In the genomic region with DNA sequence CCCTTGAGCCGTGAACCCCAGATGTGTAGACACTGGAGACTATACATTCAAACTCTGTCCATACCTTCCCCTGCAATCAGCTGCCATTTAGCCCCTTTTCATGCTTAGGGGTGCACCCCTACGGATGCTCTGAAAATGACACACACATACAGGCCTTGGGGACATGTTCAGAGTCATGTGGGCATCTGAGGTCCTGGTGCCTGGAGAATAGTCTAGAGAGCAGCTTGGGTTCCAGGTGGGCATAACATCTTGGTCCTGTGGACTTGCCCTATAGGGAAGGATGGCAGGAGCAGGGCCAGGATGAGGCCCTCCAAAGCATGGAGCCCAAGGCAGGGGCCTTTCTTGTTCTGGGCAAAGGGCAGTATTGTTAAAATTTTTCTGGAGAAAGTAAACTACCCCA, we compare ENCODE assay signal across 27 cellular contexts.
"Had no signal": no experiment of that assay in that cellular context is flagged by ENCODE, and none has a peak within 500 bp of the region (broad histone marks: within the 10 kb centered on the region; RNA-seq: fewer than 3 reads in every experiment).

No MANE protein-coding gene starts in this region.

- H3K27ac Mint-ChIP-seq: stimulated activated effector memory CD8-positive, alpha-beta T cell treated with anti-CD3 and anti-CD28 coated beads, Interleukin-12 subunit alpha, Interleukin-12 subunit beta, amount 100 ng/mL, for 72 hours; stimulated activated memory B cell treated with anti-CD40 and anti-IgM and Interleukin-4, amounts not matched to agents 10 μg/mL and 1 μg/mL and 100 μg/mL, for 72 hours; stimulated activated naive B cell treated with anti-CD40 and anti-IgM and Interleukin-4, amounts not matched to agents 10 μg/mL and 1 μg/mL and 100 μg/mL, for 72 hours; stimulated activated naive CD8-positive, alpha-beta T cell treated with anti-CD3 and anti-CD28 coated beads, Interleukin-15, amount 100 ng/mL, for 72 hours; stimulated activated naive CD8-positive, alpha-beta T cell treated with anti-CD3 and anti-CD28 coated beads, Interleukin-15, Interleukin-2, amounts not matched to agents 100 ng/mL and 50 ng/mL, for 24 hours; type B pancreatic cell had no signal

- H3K4me1 ChIP-seq: stomach, suprapubic skin, thyroid gland, tibial artery, tibial nerve, transverse colon, upper lobe of left lung, upper lobe of right lung, uterus, vagina had no signal

- DNase-seq: stimulated activated CD4-positive, alpha-beta T cell treated with anti-CD3 and anti-CD28 coated beads, Interleukin-2, amount 100 ng/mL, for 48 hours; stimulated activated CD4-positive, alpha-beta T cell treated with anti-CD3 and anti-CD28 coated beads, Interleukin-4, amount 100 ng/mL, for 1 hour; stimulated activated CD4-positive, alpha-beta T cell treated with anti-CD3 and anti-CD28 coated beads, Interleukin-4, amount 100 ng/mL, for 24 hours; stimulated activated CD4-positive, alpha-beta T cell treated with anti-CD3 and anti-CD28 coated beads, Interleukin-4, amount 100 ng/mL, for 4 hours; stimulated activated CD8-positive, alpha-beta memory T cell treated with anti-CD3 and anti-CD28 coated beads, Interleukin-4, amount 100 ng/mL, for 48 hours; stimulated activated naive B cell treated with anti-CD40 and anti-IgM and Interleukin-4, amounts not matched to agents 10 μg/mL and 1 μg/mL and 100 μg/mL, for 72 hours; stimulated activated naive CD4-positive, alpha-beta T cell; stimulated activated naive CD4-positive, alpha-beta T cell treated with Interleukin-2 at 50 U/mL for 16 hours; stimulated activated naive CD8-positive, alpha-beta T cell treated with anti-CD3 and anti-CD28 coated beads, Interleukin-15, amount 100 ng/mL, for 72 hours; stimulated activated naive CD8-positive, alpha-beta T cell treated with anti-CD3 and anti-CD28 coated beads, Interleukin-15, Interleukin-2, amounts not matched to agents 100 U/mL and 50 U/mL, for 24 hours; stomach; substantia nigra; testis; thyroid gland; tibial artery; transverse colon; upper lobe of left lung; upper lobe of right lung; uterus had no signal

- H3K9me3 Mint-ChIP-seq: stimulated activated effector memory CD8-positive, alpha-beta T cell treated with anti-CD3 and anti-CD28 coated beads, Interleukin-12 subunit alpha, Interleukin-12 subunit beta, amount 100 ng/mL, for 72 hours; stimulated activated naive CD8-positive, alpha-beta T cell treated with anti-CD3 and anti-CD28 coated beads, Interleukin-15, amount 100 ng/mL, for 72 hours; stimulated activated naive CD8-positive, alpha-beta T cell treated with anti-CD3 and anti-CD28 coated beads, Interleukin-15, Interleukin-2, amounts not matched to agents 100 ng/mL and 50 ng/mL, for 24 hours; type B pancreatic cell had no signal

- H3K36me3 ChIP-seq: stomach, suprapubic skin, thoracic aorta, thyroid gland, tibial artery, tibial nerve, transverse colon, upper lobe of left lung, upper lobe of right lung, uterus, vagina had no signal

- H3K4me3 Mint-ChIP-seq: stimulated activated effector memory CD8-positive, alpha-beta T cell treated with anti-CD3 and anti-CD28 coated beads, Interleukin-12 subunit alpha, Interleukin-12 subunit beta, amount 100 ng/mL, for 72 hours; stimulated activated memory B cell treated with anti-CD40 and anti-IgM and Interleukin-4, amounts not matched to agents 10 μg/mL and 1 μg/mL and 100 μg/mL, for 72 hours; stimulated activated naive B cell treated with anti-CD40 and anti-IgM and Interleukin-4, amounts not matched to agents 10 μg/mL and 1 μg/mL and 100 μg/mL, for 72 hours; stimulated activated naive CD8-positive, alpha-beta T cell treated with anti-CD3 and anti-CD28 coated beads, Interleukin-15, amount 100 ng/mL, for 72 hours; stimulated activated naive CD8-positive, alpha-beta T cell treated with anti-CD3 and anti-CD28 coated beads, Interleukin-15, Interleukin-2, amounts not matched to agents 100 ng/mL and 50 ng/mL, for 24 hours; type B pancreatic cell had no signal

- H3K4me3 ChIP-seq: stomach, suprapubic skin, testis, thoracic aorta, thyroid gland, tibial artery, tibial nerve, transverse colon, upper lobe of left lung, upper lobe of right lung, uterus, vagina had no signal

- H3K36me3 Mint-ChIP-seq: stimulated activated effector memory CD8-positive, alpha-beta T cell treated with anti-CD3 and anti-CD28 coated beads, Interleukin-12 subunit alpha, Interleukin-12 subunit beta, amount 100 ng/mL, for 72 hours; stimulated activated naive B cell treated with anti-CD40 and anti-IgM and Interleukin-4, amounts not matched to agents 10 μg/mL and 1 μg/mL and 100 μg/mL, for 72 hours; type B pancreatic cell had no signal

- H3K27me3 ChIP-seq: suprapubic skin, testis, thyroid gland, tibial nerve, upper lobe of left lung, uterus, vagina had no signal

- ATAC-seq: stimulated activated effector memory CD8-positive, alpha-beta T cell treated with anti-CD3 and anti-CD28 coated beads, Interleukin-12 subunit alpha, Interleukin-12 subunit beta, amount 100 ng/mL, for 72 hours; stimulated activated memory B cell treated with anti-CD40 and anti-IgM and Interleukin-4, amounts not matched to agents 10 μg/mL and 1 μg/mL and 100 μg/mL, for 72 hours; stimulated activated naive B cell treated with anti-CD40 and anti-IgM and Interleukin-4, amounts not matched to agents 10 μg/mL and 1 μg/mL and 100 μg/mL, for 72 hours; stimulated activated naive CD8-positive, alpha-beta T cell treated with anti-CD3 and anti-CD28 coated beads, Interleukin-15, amount 100 ng/mL, for 72 hours; stimulated activated naive CD8-positive, alpha-beta T cell treated with anti-CD3 and anti-CD28 coated beads, Interleukin-15, Interleukin-2, amounts not matched to agents 100 U/mL and 50 U/mL, for 24 hours; upper lobe of right lung had no signal

- H3K4me1 Mint-ChIP-seq: stimulated activated effector memory CD8-positive, alpha-beta T cell treated with anti-CD3 and anti-CD28 coated beads, Interleukin-12 subunit alpha, Interleukin-12 subunit beta, amount 100 ng/mL, for 72 hours; stimulated activated naive B cell treated with anti-CD40 and anti-IgM and Interleukin-4, amounts not matched to agents 10 μg/mL and 1 μg/mL and 100 μg/mL, for 72 hours; stimulated activated naive CD8-positive, alpha-beta T cell treated with anti-CD3 and anti-CD28 coated beads, Interleukin-15, amount 100 ng/mL, for 72 hours had no signal

- H3K9me3 ChIP-seq: suprapubic skin, testis, thoracic aorta, thyroid gland, transverse colon, upper lobe of right lung, uterus, vagina had no signal

- H3K27ac ChIP-seq: stomach, suprapubic skin, testis, thoracic aorta, thyroid gland, tibial artery, tibial nerve, transverse colon, upper lobe of left lung, upper lobe of right lung, uterus, vagina had no signal
